Comparison of ENCODE assay signal across 24 cellular contexts in the genomic region with DNA sequence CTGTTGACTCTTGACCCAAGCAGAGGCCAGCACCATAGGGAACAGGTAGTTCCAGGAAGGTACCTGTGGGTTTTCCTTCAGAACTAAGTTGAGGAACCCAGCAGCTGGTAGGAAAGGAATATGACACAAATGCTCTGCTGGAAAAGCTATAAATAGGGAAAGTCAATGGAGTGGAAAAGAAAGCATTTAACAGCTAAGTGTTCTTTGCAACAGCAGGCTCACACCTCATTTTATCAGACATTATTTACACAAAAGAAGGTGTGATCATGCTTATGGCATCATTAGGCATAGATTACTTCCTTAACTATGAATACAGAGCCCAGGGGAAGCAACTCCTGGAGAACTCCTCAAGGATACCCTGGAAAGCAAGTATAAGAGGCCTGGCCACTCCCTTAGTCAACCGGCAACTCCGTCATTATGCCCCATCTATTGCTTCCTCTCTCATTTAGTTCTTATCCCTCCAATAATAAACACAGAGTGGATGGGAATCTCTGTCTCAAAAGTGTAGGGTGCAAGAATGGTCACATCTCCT.
A peak's percentile ranks its signal among the peaks of the same experiment; 100 is the strongest.
DNase-seq lines count a peak whose midpoint lies in the region; ATAC-seq and TF ChIP-seq lines count a peak whose summit lies in the region.
"Had no signal": no experiment of that assay in that cellular context is flagged by ENCODE, and none has a peak within 500 bp of the region (broad histone marks: within the 10 kb centered on the region; RNA-seq: fewer than 3 reads in every experiment).

No MANE protein-coding gene starts in this region.

- H3K4me1 ChIP-seq in HEK293 (ENCODE audit: control insufficient read depth, insufficient read depth, low read length) (peaks cover 6% of the 10 kb centered on the region; the same call in 1 of the 2 replicates), endodermal cell (ENCODE audit: control insufficient read depth, insufficient read depth, low read length) (peaks cover 10% of the 10 kb centered on the region), mucosa of descending colon (ENCODE audit: low read depth) (no peaks in the 10 kb centered on the region), GM23248 (ENCODE audit: insufficient read depth) (no peaks in the 10 kb centered on the region)
- H3K4me1 ChIP-seq: BE2C had no signal

- H3K4me3 Mint-ChIP-seq in endodermal cell: no peak overlapping the region
- H3K4me3 Mint-ChIP-seq: CD14-positive monocyte; CD4-positive, alpha-beta memory T cell; CD4-positive, CD25-positive, alpha-beta regulatory T cell; CD8-positive, alpha-beta memory T cell had no signal

- intact Hi-C loops in left colon (cut with DNase I, micrococcal nuclease): loop anchor here in 1 of 2 donors (10.0 kb wide), 1 partner anchor 267 kb away; no protein-coding TSS in a partner anchor
- intact Hi-C loops in mucosa of descending colon (cut with DNase I, micrococcal nuclease): no loop called here

- H3K27ac Mint-ChIP-seq in endodermal cell: no peak overlapping the region
- H3K27ac Mint-ChIP-seq: CD14-positive monocyte; CD4-positive, alpha-beta memory T cell; CD4-positive, CD25-positive, alpha-beta regulatory T cell; CD8-positive, alpha-beta memory T cell had no signal

- CTCF ChIA-PET in HEK293 (lab: Yijun Ruan, JAX): interaction anchor here (0.6 to 1.1 kb wide), 2 partner anchors 115 to 1324 kb away, joined by 3 to 4 read pairs; no protein-coding TSS in a partner anchor

- H3K9ac ChIP-seq in endodermal cell (ENCODE audit: extremely low read depth, low read length, poor library complexity, severe bottlenecking) (no peak overlapping the region), GM23248 (no peak overlapping the region)
- H3K9ac ChIP-seq: BLaER1 had no signal

- in situ Hi-C loops in GM23248 (cut with MboI): no loop called here

- DNase-seq in endodermal cell: peak; percentile 3
- DNase-seq in left colon: peak in 1 of 2 donors; percentile 30
- DNase-seq in mucosa of descending colon: peak in 1 of 3 donors; percentile 27
- DNase-seq in GM23248: no peak
- no peak for DNase-seq in HCEC 1CT
- no peak for DNase-seq in stimulated activated naive CD4-positive, alpha-beta T cell (lab: John Stamatoyannopoulos, UW)
- DNase-seq: 8988T; ACHN; BE2C; C1 segment of cervical spinal cord; CD4-positive, alpha-beta memory T cell; CD4-positive, CD25-positive, alpha-beta regulatory T cell; CD8-positive, alpha-beta memory T cell; COR-L47; DMS 273 treated with DMSO at 0.1 percent for 48 hours; DMS153; DMS79; DND-41; EL; GDM1 had no signal

- no peaks in the 10 kb centered on the region for H3F3A ChIP-seq in GM23248 (ENCODE audit: insufficient read depth)

- H3K27me3 ChIP-seq in endodermal cell (ENCODE audit: control insufficient read depth, insufficient read depth, low read length, poor library complexity, severe bottlenecking) (peaks cover 24% of the 10 kb centered on the region), GM23248 (replicated peaks; ENCODE audit: insufficient read depth) (no peaks in the 10 kb centered on the region; the same call in 1 of the 2 replicates)
- H3K27me3 ChIP-seq: BE2C, BLaER1 had no signal

- H3K4me1 Mint-ChIP-seq in endodermal cell: peaks cover 14% of the 10 kb centered on the region
- H3K4me1 Mint-ChIP-seq: CD14-positive monocyte; CD4-positive, alpha-beta memory T cell; CD4-positive, CD25-positive, alpha-beta regulatory T cell; CD8-positive, alpha-beta memory T cell had no signal

- H2AFZ ChIP-seq in GM23248: no peak overlapping the region

- H3K27me3 Mint-ChIP-seq in endodermal cell (ENCODE audit: insufficient read depth): peaks cover 39% of the 10 kb centered on the region

- no peak overlapping the region for H3K4me2 ChIP-seq in GM23248 (ENCODE audit: unreplicated experiment)
- H3K4me2 ChIP-seq: BLaER1 had no signal

- H3K36me3 ChIP-seq in HEK293 (ENCODE audit: control insufficient read depth in 2 of 2, insufficient read depth in 1 of 2, low read length in 2 of 2) (no peaks in the 10 kb centered on the region), endodermal cell (ENCODE audit: control insufficient read depth, insufficient read depth, low read length) (no peaks in the 10 kb centered on the region), mucosa of descending colon (ENCODE audit: low read depth) (no peaks in the 10 kb centered on the region), GM23248 (ENCODE audit: low read depth) (no peaks in the 10 kb centered on the region)
- H3K36me3 ChIP-seq: BE2C, BLaER1 had no signal

- no peaks in the 10 kb centered on the region for H3K9me3 Mint-ChIP-seq in endodermal cell
- H3K9me3 Mint-ChIP-seq: CD4-positive, alpha-beta memory T cell; CD4-positive, CD25-positive, alpha-beta regulatory T cell; CD8-positive, alpha-beta memory T cell had no signal

- no peaks in the 10 kb centered on the region for H4K20me1 ChIP-seq in GM23248 (ENCODE audit: insufficient read depth)
- H4K20me1 ChIP-seq: BLaER1 had no signal

- 90 to 100% methylated on average over 1 to 2 of the region's 2 CpGs for WGBS in endodermal cell (ENCODE audit: insufficient coverage in 1 of 2, insufficient read length in 1 of 2), 2 experiments
- 91 to 92% methylated on average over 2 of the region's 2 CpGs for WGBS in GM23248 (ENCODE audit: low coverage in 1 of 2, low lambda C conversion rate in 2 of 2, missing lambda C conversion rate in 2 of 2), 2 experiments

- H3K9me2 ChIP-seq in GM23248 (ENCODE audit: insufficient read depth): no peaks in the 10 kb centered on the region

- H3K27ac ChIP-seq in HEK293 (ENCODE audit: extremely low read depth, low read depth, low read length): no peak overlapping the region
- no peak overlapping the region for H3K27ac ChIP-seq in endodermal cell (ENCODE audit: low read depth, low read length)
- no peak overlapping the region for H3K27ac ChIP-seq in GM23248
- H3K27ac ChIP-seq: BLaER1 had no signal

- no peaks in the 10 kb centered on the region for H3K79me2 ChIP-seq in GM23248 (ENCODE audit: insufficient read depth)

- POLR2A ChIA-PET in HEK293 (lab: Yijun Ruan, JAX): interaction anchor here (0.6 kb wide), 1 partner anchor 323 kb away, joined by 4 read pairs; no protein-coding TSS in a partner anchor

- H3K4me3 ChIP-seq in HEK293 (ENCODE audit: low read depth, low read length) (no peak overlapping the region), endodermal cell (ENCODE audit: low read length) (no peak overlapping the region), mucosa of descending colon (no peak overlapping the region), GM23248 (no peak overlapping the region)
- H3K4me3 ChIP-seq: BLaER1, GM12878 had no signal

- H3K36me3 Mint-ChIP-seq in endodermal cell (ENCODE audit: low read depth): no peaks in the 10 kb centered on the region
- H3K36me3 Mint-ChIP-seq: CD14-positive monocyte; CD4-positive, alpha-beta memory T cell; CD4-positive, CD25-positive, alpha-beta regulatory T cell; CD8-positive, alpha-beta memory T cell had no signal

- H3K9me3 ChIP-seq in HEK293 (ENCODE audit: control insufficient read depth, insufficient read depth, low read depth, low read length): no peaks in the 10 kb centered on the region
- H3K9me3 ChIP-seq in endodermal cell (ENCODE audit: control insufficient read depth, low read length): no peaks in the 10 kb centered on the region
- no peaks in the 10 kb centered on the region for H3K9me3 ChIP-seq in mucosa of descending colon
- H3K9me3 ChIP-seq in GM23248 (ENCODE audit: low read depth): no peaks in the 10 kb centered on the region
- H3K9me3 ChIP-seq: BE2C, BLaER1 had no signal

- TF ChIP-seq CTCF in HEK293 (tag by site-specific recombination; IDR thresholded peaks at IDR 0.05) (no peak), endodermal cell (conservative IDR thresholded peaks at IDR 0.05) (no peak), mucosa of descending colon (IDR thresholded peaks at IDR 0.05) (no peak)

- ATAC-seq in left colon (peak; percentile 97), mucosa of descending colon (peak; percentile 84)
- ATAC-seq: GM12878 had no signal

TF ChIP-seq in HEK293, 187 proteins besides CTCF, POLR2A, EP300 and RAD21 (continues in another document):
- TF ChIP-seq ZNF433 (tag by site-specific recombination; IDR thresholded peaks at IDR 0.05; ENCODE audit: low read depth) (no peak), ZNF341 (tag by site-specific recombination; IDR thresholded peaks at IDR 0.05; ENCODE audit: low read depth) (peak; percentile 36; the same call in 1 of the 2 replicates), ZNF76 (tag by site-specific recombination; IDR thresholded peaks at IDR 0.05; ENCODE audit: borderline replicate concordance, low read depth) (no peak), FEZF1 (tag by site-specific recombination; IDR thresholded peaks at IDR 0.05) (peak; percentile 23; the same call in 1 of the 2 replicates), ZSCAN30 (tag by site-specific recombination; IDR thresholded peaks at IDR 0.05) (no peak)
- TF ChIP-seq, protein P1, sequence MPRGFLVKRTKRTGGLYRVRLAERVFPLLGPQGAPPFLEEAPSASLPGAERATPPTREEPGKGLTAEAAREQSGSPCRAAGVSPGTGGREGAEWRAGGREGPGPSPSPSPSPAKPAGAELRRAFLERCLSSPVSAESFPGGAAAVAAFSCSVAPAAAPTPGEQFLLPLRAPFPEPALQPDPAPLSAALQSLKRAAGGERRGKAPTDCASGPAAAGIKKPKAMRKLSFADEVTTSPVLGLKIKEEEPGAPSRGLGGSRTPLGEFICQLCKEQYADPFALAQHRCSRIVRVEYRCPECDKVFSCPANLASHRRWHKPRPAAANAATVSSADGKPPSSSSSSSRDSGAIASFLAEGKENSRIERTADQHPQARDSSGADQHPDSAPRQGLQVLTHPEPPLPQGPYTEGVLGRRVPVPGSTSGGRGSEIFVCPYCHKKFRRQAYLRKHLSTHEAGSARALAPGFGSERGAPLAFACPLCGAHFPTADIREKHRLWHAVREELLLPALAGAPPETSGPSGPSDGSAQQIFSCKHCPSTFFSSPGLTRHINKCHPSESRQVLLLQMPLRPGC (tag by site-specific recombination; IDR thresholded peaks at IDR 0.05): 0 out of 2 replicates have a peak, but pooled peaks have one; percentile 38
- TF ChIP-seq, protein P2, sequence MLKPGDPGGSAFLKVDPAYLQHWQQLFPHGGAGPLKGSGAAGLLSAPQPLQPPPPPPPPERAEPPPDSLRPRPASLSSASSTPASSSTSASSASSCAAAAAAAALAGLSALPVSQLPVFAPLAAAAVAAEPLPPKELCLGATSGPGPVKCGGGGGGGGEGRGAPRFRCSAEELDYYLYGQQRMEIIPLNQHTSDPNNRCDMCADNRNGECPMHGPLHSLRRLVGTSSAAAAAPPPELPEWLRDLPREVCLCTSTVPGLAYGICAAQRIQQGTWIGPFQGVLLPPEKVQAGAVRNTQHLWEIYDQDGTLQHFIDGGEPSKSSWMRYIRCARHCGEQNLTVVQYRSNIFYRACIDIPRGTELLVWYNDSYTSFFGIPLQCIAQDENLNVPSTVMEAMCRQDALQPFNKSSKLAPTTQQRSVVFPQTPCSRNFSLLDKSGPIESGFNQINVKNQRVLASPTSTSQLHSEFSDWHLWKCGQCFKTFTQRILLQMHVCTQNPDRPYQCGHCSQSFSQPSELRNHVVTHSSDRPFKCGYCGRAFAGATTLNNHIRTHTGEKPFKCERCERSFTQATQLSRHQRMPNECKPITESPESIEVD (tag by site-specific recombination; IDR thresholded peaks at IDR 0.05): peak; percentile 28; the same call in 1 of the 2 replicates
